9 cellular contexts compared by ENCODE assay signal in genomic region chr17:47942568-47942967, GRCh38. TPM values are rescaled to one million over a fixed set of nuclear protein-coding genes. Genes with fewer than 3 reads are reported as not detected.
A peak's percentile ranks its signal among the peaks of the same experiment; 100 is the strongest.
DNase-seq lines count a peak whose midpoint lies in the region; ATAC-seq and TF ChIP-seq lines count a peak whose summit lies in the region.
"Had no signal": no experiment of that assay in that cellular context is flagged by ENCODE, and none has a peak within 500 bp of the region (broad histone marks: within the 10 kb centered on the region; RNA-seq: fewer than 3 reads in every experiment).

No MANE protein-coding gene starts in this region.

- H3K9me3 ChIP-seq in BLaER1 (no peaks in the 10 kb centered on the region), body of pancreas (no peaks in the 10 kb centered on the region), mucosa of stomach (ENCODE audit: control insufficient read depth, low read length) (no peaks in the 10 kb centered on the region)

- H3K9ac ChIP-seq in BLaER1 (peak overlapping the region; percentile 80), mucosa of stomach (ENCODE audit: low read length) (peak overlapping the region; percentile 79)

- H3K4me3 ChIP-seq in BLaER1 = peak overlapping the region; percentile 82
- no peak overlapping the region for H3K4me3 ChIP-seq in body of pancreas
- no peak overlapping the region for H3K4me3 ChIP-seq in mucosa of stomach (ENCODE audit: low read length)

- H3K4me2 ChIP-seq in BLaER1 = peak overlapping the region; percentile 94

- H3K27ac Mint-ChIP-seq in IgD-negative memory B cell = peak overlapping the region in 2 of 3 donors; percentile 54 to 69

- no peak for ATAC-seq in body of pancreas
- ATAC-seq in HG03175 (IDR thresholded peaks at IDR 0.05; ENCODE audit: unreplicated experiment) = no peak
- no peak for ATAC-seq in HG03039 (IDR thresholded peaks at IDR 0.05; ENCODE audit: unreplicated experiment)
- ATAC-seq in activated CD4-positive, CD25-positive, alpha-beta regulatory T cell treated with anti-CD3 and anti-CD28 coated beads, Interleukin-2, amount 50 U/mL, for 24 hours = no peak

- no peaks in the 10 kb centered on the region for H3K9me3 Mint-ChIP-seq in IgD-negative memory B cell

- H3K27me3 ChIP-seq in BLaER1 = no peaks in the 10 kb centered on the region
- H3K27me3 ChIP-seq in body of pancreas = no peaks in the 10 kb centered on the region
- H3K27me3 ChIP-seq in mucosa of stomach (ENCODE audit: control insufficient read depth, insufficient read depth, low read length) = no peaks in the 10 kb centered on the region

- H3K4me1 ChIP-seq in BLaER1 = peaks cover 60% of the 10 kb centered on the region
- H3K4me1 ChIP-seq in body of pancreas = peaks cover 73% of the 10 kb centered on the region
- peaks cover 25% of the 10 kb centered on the region for H3K4me1 ChIP-seq in mucosa of stomach (ENCODE audit: control insufficient read depth, insufficient read depth, low read length)

- no peak for TF ChIP-seq CTCF in body of pancreas (IDR thresholded peaks at IDR 0.05)

- 68 to 72% methylated on average over 6 of the region's 6 CpGs for WGBS in body of pancreas, 2 donors

- H3K36me3 Mint-ChIP-seq in IgD-negative memory B cell = no peaks in the 10 kb centered on the region

- TF ChIP-seq POLR2A in body of pancreas (IDR thresholded peaks at IDR 0.05) = no peak

- intact Hi-C loops in body of pancreas (cut with DNase I) = no loop called here

- no peak for DNase-seq in body of pancreas
- no peak for DNase-seq in T1000 (lab: John Stamatoyannopoulos, UW)
- DNase-seq: NCI-H2081 had no signal

- H3K27ac ChIP-seq in BLaER1 (no peak overlapping the region), body of pancreas (peak overlapping the region; percentile 82 to 92 (median 88))

- peaks cover 12 to 23% (median 17%) of the 10 kb centered on the region in 3 donors for H3K4me1 Mint-ChIP-seq in IgD-negative memory B cell

- no peaks in the 10 kb centered on the region for H4K20me1 ChIP-seq in BLaER1

- no peaks in the 10 kb centered on the region for H3K27me3 Mint-ChIP-seq in IgD-negative memory B cell

- H3K36me3 ChIP-seq in BLaER1 (peaks cover 36% of the 10 kb centered on the region), body of pancreas (replicated peaks in 1 of 2; ENCODE audit: insufficient read depth in 1 of 2, low read depth in 2 of 2) (no peaks in the 10 kb centered on the region), mucosa of stomach (ENCODE audit: control insufficient read depth, insufficient read depth, low read length) (peaks cover 4% of the 10 kb centered on the region)

- H3K4me3 Mint-ChIP-seq in IgD-negative memory B cell = peak overlapping the region; percentile 30 to 95 (median 83)

RNA-seq across cellular contexts. Expression of gene PNPO, which starts 1.2 kb away (rescaled TPM):
- 17.4 TPM for polyA plus RNA-seq in IgD-negative memory B cell
- 10 to 100 TPM; 27.8 to 55.4 TPM for total RNA-seq in body of pancreas

RNA-seq across cellular contexts. Expression of gene PRR15L, which starts 15.1 kb away (rescaled TPM):
- polyA plus RNA-seq in IgD-negative memory B cell = not detected
- total RNA-seq in body of pancreas = 10 to 100 TPM; 36.6 to 63.3 TPM

RNA-seq across cellular contexts. Expression of gene CDK5RAP3, which starts 28.3 kb away (rescaled TPM):
- polyA plus RNA-seq in IgD-negative memory B cell = 80.0 TPM
- total RNA-seq in body of pancreas = 100 to 1,000 TPM; 209 to 588 TPM

RNA-seq across cellular contexts. Expression of gene SP2, which starts 46.5 kb away (rescaled TPM):
- 13.7 TPM for polyA plus RNA-seq in IgD-negative memory B cell
- total RNA-seq in body of pancreas = 1 to 10 TPM; 4.7 to 6.3 TPM
